In genomic region chrX:71652405-71652804, GRCh38 we compare ENCODE assay signal across 8 cellular contexts. TPM values are rescaled to one million over a fixed set of nuclear protein-coding genes. Genes with fewer than 3 reads are reported as not detected.
A peak's percentile ranks its signal among the peaks of the same experiment; 100 is the strongest.
DNase-seq lines count a peak whose midpoint lies in the region; ATAC-seq, FAIRE-seq and TF ChIP-seq lines count a peak whose summit lies in the region.

No MANE protein-coding gene starts in this region.

- ATAC-seq in naive thymus-derived CD4-positive, alpha-beta T cell = peak; percentile 75
- no peak for ATAC-seq in GM21381 (IDR thresholded peaks at IDR 0.05; ENCODE audit: unreplicated experiment)

- no peaks in the 10 kb centered on the region for H3K36me3 ChIP-seq in naive thymus-derived CD4-positive, alpha-beta T cell (ENCODE audit: control insufficient read depth in 2 of 3, insufficient read depth in 3 of 3, low read length in 3 of 3)

- H3K4me3 ChIP-seq in AG09309 (ENCODE audit: control insufficient read depth, low read depth, low read length) (no peak overlapping the region), epithelial cell of esophagus (ENCODE audit: low read length) (no peak overlapping the region)
- no peak overlapping the region for H3K4me3 ChIP-seq in naive thymus-derived CD4-positive, alpha-beta T cell (ENCODE audit: low read length)

- no peak overlapping the region for H3K27ac ChIP-seq in naive thymus-derived CD4-positive, alpha-beta T cell (ENCODE audit: low read depth, low read length)

- no peaks in the 10 kb centered on the region for H3K9me3 ChIP-seq in naive thymus-derived CD4-positive, alpha-beta T cell (ENCODE audit: control insufficient read depth in 2 of 3, low read length in 3 of 3)

- no peak for FAIRE-seq in urothelium cell line (lab: Jason Lieb, UNC)

- peak; percentile 68 for TF ChIP-seq CTCF in AG09309 (IDR thresholded peaks at IDR 0.05; ENCODE audit: control insufficient read depth, insufficient read depth, low read depth, low read length, missing control alignments)
- TF ChIP-seq CTCF in GM13976 (IDR thresholded peaks at IDR 0.05; ENCODE audit: borderline replicate concordance, control extremely low read depth, extremely low read depth, insufficient read depth, missing control alignments) = peak; percentile 54
- peak; percentile 63 for TF ChIP-seq CTCF in epithelial cell of esophagus (IDR thresholded peaks at IDR 0.05; ENCODE audit: insufficient read depth, low read depth, low read length, missing control alignments)

- in situ Hi-C loops in GM13976 (cut with MboI; ENCODE audit: low sequenced_read_pairs, unreplicated experiment) = loop anchor here (25.0 kb wide), 1 partner anchor 210 kb away; no protein-coding TSS in a partner anchor

- peaks cover 0 to 12% (median 0%) of the 10 kb centered on the region in 5 donors for H3K27me3 Mint-ChIP-seq in naive thymus-derived CD4-positive, alpha-beta T cell

- H3K9me3 Mint-ChIP-seq in naive thymus-derived CD4-positive, alpha-beta T cell = peaks cover 0 to 6% (median 0%) of the 10 kb centered on the region in 11 donors

- POLR2A ChIA-PET in naive thymus-derived CD4-positive, alpha-beta T cell (lab: Charles Lee) = interaction anchor here (0.6 kb wide), 1 partner anchor 58 kb away, joined by 3 read pairs; no protein-coding TSS in a partner anchor

- H3K36me3 Mint-ChIP-seq in naive thymus-derived CD4-positive, alpha-beta T cell = no peaks in the 10 kb centered on the region

- H3K27me3 ChIP-seq in naive thymus-derived CD4-positive, alpha-beta T cell (ENCODE audit: control insufficient read depth in 2 of 2, insufficient read depth in 2 of 2, low read length in 2 of 2) = no peaks in the 10 kb centered on the region

- no peak overlapping the region for H3K4me3 Mint-ChIP-seq in naive thymus-derived CD4-positive, alpha-beta T cell

- peak; percentile 24 for DNase-seq in AG09309 (ENCODE audit: low read depth)
- DNase-seq in GM13976 (ENCODE audit: low spot score) = peak; percentile 44
- DNase-seq in NCI-H345 (lab: John Stamatoyannopoulos, UW) = peak; percentile 36
- peak; percentile 49 for DNase-seq in activated CD4-positive, alpha-beta T cell treated with anti-CD3 and anti-CD28 coated beads, Interleukin-2, amount 50 U/mL, for 1 hour
- peak; percentile 50 for DNase-seq in epithelial cell of esophagus (ENCODE audit: low read depth)
- peak in 7 of 9 donors; percentile 19 to 59 (median 48) for DNase-seq in naive thymus-derived CD4-positive, alpha-beta T cell
- DNase-seq in urothelium cell line (ENCODE audit: low spot score) = peak; percentile 52

- H3K27ac Mint-ChIP-seq in naive thymus-derived CD4-positive, alpha-beta T cell = peak overlapping the region in 1 of 9 donors; percentile 25

- H3K4me1 ChIP-seq in naive thymus-derived CD4-positive, alpha-beta T cell (ENCODE audit: control insufficient read depth in 2 of 2, insufficient read depth in 2 of 2, low read length in 2 of 2) = peaks cover 0 to 5% of the 10 kb centered on the region in 2 donors

- intact Hi-C loops in naive thymus-derived CD4-positive, alpha-beta T cell (cut with micrococcal nuclease) = loop anchor here (1.0 to 5.0 kb wide), 8 partner anchors 30 to 885 kb away; partner anchors contain the start of genes CXCR3 (in 1 of the 2) and OGT (in 1 of the 2)

- H3K4me1 Mint-ChIP-seq in naive thymus-derived CD4-positive, alpha-beta T cell = peaks cover 0 to 26% (median 0%) of the 10 kb centered on the region in 7 donors

- CTCF ChIA-PET in naive thymus-derived CD4-positive, alpha-beta T cell (lab: Charles Lee) = interaction anchor here (0.7 to 1.9 kb wide), 5 partner anchors 10 to 299 kb away, joined by 3 to 6 read pairs (median 4); no protein-coding TSS in a partner anchor

RNA-seq across cellular contexts. Expression of gene CXCR3, which starts 34.1 kb away (rescaled TPM):
- total RNA-seq in naive thymus-derived CD4-positive, alpha-beta T cell = 10 to 100 TPM in 1 of 5 experiments, 1 to 10 TPM in 4; 1.1 to 70.5 (median 1.5) TPM
- 1 to 10 TPM in 1 of 2 donors, under 1 TPM in 1; 0.84 to 1.5 TPM for polyA plus RNA-seq in naive thymus-derived CD4-positive, alpha-beta T cell
